Comparison of ENCODE assay signal across 1 cellular context in genomic region chr3:158802399-158803023, GRCh38.
TF ChIP-seq lines count a peak whose summit lies in the region.

No MANE protein-coding gene starts in this region.

TF ChIP-seq in HCT116, 20 proteins besides CTCF, POLR2A, EP300 and RAD21 (continued from another document):
- TF ChIP-seq REST (IDR thresholded peaks at IDR 0.05; ENCODE audit: low read depth): no peak
- no peak for TF ChIP-seq ELF1 (IDR thresholded peaks at IDR 0.05; ENCODE audit: borderline replicate concordance, low read depth)
- no peak for TF ChIP-seq SP1 (IDR thresholded peaks at IDR 0.05; ENCODE audit: low read depth)
- TF ChIP-seq SIN3A (IDR thresholded peaks at IDR 0.05; ENCODE audit: low read depth): no peak
- no peak for TF ChIP-seq EGR1 (IDR thresholded peaks at IDR 0.05; ENCODE audit: low read depth)
